Comparison of ENCODE assay signal across 24 cellular contexts in the genomic region with DNA sequence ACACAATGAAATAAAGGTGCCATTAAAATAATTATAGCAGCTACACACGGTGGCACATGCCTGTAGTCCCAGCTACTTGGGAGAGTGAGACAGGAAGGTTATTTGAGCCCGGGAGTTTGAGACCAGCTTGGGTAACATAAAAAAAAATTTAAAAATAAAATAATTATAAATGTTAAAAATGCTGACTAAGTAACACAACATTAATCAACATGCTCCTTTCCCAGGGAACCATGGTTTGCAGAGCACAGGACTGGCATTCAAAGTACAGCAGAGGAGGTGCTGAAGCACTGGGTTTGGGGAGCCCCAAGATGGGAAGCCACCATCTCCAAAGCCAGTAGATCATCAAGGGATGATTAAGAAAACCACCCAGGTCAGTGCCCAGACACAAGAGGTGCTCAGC. TPM values are rescaled to one million over a fixed set of nuclear protein-coding genes. Genes with fewer than 3 reads are reported as not detected.
"Had no signal": no experiment of that assay in that cellular context is flagged by ENCODE, and none has a peak within 500 bp of the region (broad histone marks: within the 10 kb centered on the region; RNA-seq: fewer than 3 reads in every experiment).

No MANE protein-coding gene starts in this region.

- H3K27me3 Mint-ChIP-seq: activated B cell treated with CpG ODN at 0.5 μM for 24 hours; activated naive CD4-positive, alpha-beta T cell treated with anti-CD3 and anti-CD28 coated beads, Interleukin-2, amount 50 U/mL, for 24 hours; type B pancreatic cell had no signal

- ATAC-seq: gastroesophageal sphincter, heart left ventricle, SK-N-SH treated with all-trans-retinoic acid at 6 μM for 48 hours had no signal

- H3K9me3 Mint-ChIP-seq: activated B cell treated with CpG ODN at 0.5 μM for 24 hours; activated naive CD4-positive, alpha-beta T cell treated with anti-CD3 and anti-CD28 coated beads, Interleukin-2, amount 50 U/mL, for 24 hours; neural progenitor cell; type B pancreatic cell had no signal

- H3K4me3 ChIP-seq: esophagus muscularis mucosa, gastroesophageal sphincter, heart left ventricle, left ventricle myocardium inferior, neural progenitor cell, right atrium auricular region, stomach, testis had no signal

- H2AFZ ChIP-seq: neural progenitor cell had no signal

- FAIRE-seq: endothelial cell of umbilical vein had no signal

- H3K4me3 Mint-ChIP-seq: activated B cell treated with CpG ODN at 0.5 μM for 24 hours; activated naive CD4-positive, alpha-beta T cell treated with anti-CD3 and anti-CD28 coated beads, Interleukin-2, amount 50 U/mL, for 24 hours; neural progenitor cell; type B pancreatic cell had no signal

- H3K4me2 ChIP-seq: neural progenitor cell had no signal

- DNase-seq: activated B cell treated with CpG ODN at 0.5 μM for 24 hours; activated CD4-positive, alpha-beta T cell treated with anti-CD3 and anti-CD28 coated beads for 4 hours; activated gamma-delta T cell; dermis blood vessel endothelial cell; effector memory CD4-positive, alpha-beta T cell; heart left ventricle; left ventricle myocardium inferior; mammary epithelial cell; stimulated activated CD4-positive, alpha-beta T cell treated with anti-CD3 and anti-CD28 coated beads, Interleukin-15, amount 100 ng/mL, for 24 hours; stimulated activated CD4-positive, alpha-beta T cell treated with anti-CD3 and anti-CD28 coated beads, Interleukin-2, amount 100 ng/mL, for 48 hours; stomach; T-helper 1 cell; T-helper 9 cell; testis had no signal

- H3K27ac ChIP-seq: esophagus muscularis mucosa, gastroesophageal sphincter, heart left ventricle, left ventricle myocardium inferior, neural progenitor cell, right atrium auricular region, stomach, testis had no signal

- H3K9me3 ChIP-seq: esophagus muscularis mucosa, gastroesophageal sphincter, heart left ventricle, left ventricle myocardium inferior, right atrium auricular region, stomach, testis had no signal

- H3K36me3 Mint-ChIP-seq: neural progenitor cell had no signal

- H3K27me3 ChIP-seq: esophagus muscularis mucosa, heart left ventricle, right atrium auricular region, testis had no signal

- H3K27ac Mint-ChIP-seq: activated B cell treated with CpG ODN at 0.5 μM for 24 hours, neural progenitor cell, progenitor cell of endocrine pancreas, type B pancreatic cell had no signal

- H3K9ac ChIP-seq: neural progenitor cell had no signal

- H3K36me3 ChIP-seq: esophagus muscularis mucosa, gastroesophageal sphincter, heart left ventricle, left ventricle myocardium inferior, neural progenitor cell, right atrium auricular region had no signal

RNA-seq across cellular contexts. Expression of gene NFATC2, which starts 51.9 kb away (rescaled TPM):
- total RNA-seq: myocyte had no signal
